8 cellular contexts compared by ENCODE assay signal in genomic region chr6:157054531-157054979, GRCh38.
DNase-seq lines count a peak whose midpoint lies in the region; ATAC-seq and TF ChIP-seq lines count a peak whose summit lies in the region.

No MANE protein-coding gene starts in this region.

- peak; percentile 81 for DNase-seq in GF-D8 (lab: John Stamatoyannopoulos, UW)
- peak; percentile 87 for DNase-seq in SKM-1 (lab: John Stamatoyannopoulos, UW; ENCODE audit: unreplicated experiment)
- DNase-seq in effector memory CD8-positive, alpha-beta T cell, result peak; percentile 37 to 44 (median 40)
- DNase-seq in vagina (ENCODE audit: extremely low spot score in 2 of 2), result no peak
- no peak for DNase-seq in smooth muscle cell (lab: John Stamatoyannopoulos, UW; ENCODE audit: unreplicated experiment)
- no peak for DNase-seq in brain microvascular endothelial cell
- DNase-seq in chondrocyte (ENCODE audit: low spot score), result no peak

- no peak overlapping the region for H3K4me3 ChIP-seq in vagina
- no peak overlapping the region for H3K4me3 ChIP-seq in smooth muscle cell
- H3K4me3 ChIP-seq in brain microvascular endothelial cell (ENCODE audit: low read depth, low read length), result no peak overlapping the region

- H3K36me3 ChIP-seq in vagina (no peaks in the 10 kb centered on the region), smooth muscle cell (ENCODE audit: low read depth) (no peaks in the 10 kb centered on the region), brain microvascular endothelial cell (replicated peaks) (no peaks in the 10 kb centered on the region)

- H3K79me2 ChIP-seq in smooth muscle cell (ENCODE audit: low read depth), result peaks cover 59% of the 10 kb centered on the region

- H3K9ac ChIP-seq in smooth muscle cell (ENCODE audit: low read depth), result no peak overlapping the region

- intact Hi-C loops in vagina (cut with DNase I), result no loop called here

- TF ChIP-seq POLR2A in vagina (IDR thresholded peaks at IDR 0.05), result no peak

- H3K9me3 ChIP-seq in vagina (no peaks in the 10 kb centered on the region), smooth muscle cell (replicated peaks; ENCODE audit: low read depth) (no peaks in the 10 kb centered on the region)

- no peak overlapping the region for H3K27ac ChIP-seq in vagina
- no peak overlapping the region for H3K27ac ChIP-seq in smooth muscle cell (ENCODE audit: low read depth)
- no peak overlapping the region for H3K27ac ChIP-seq in brain microvascular endothelial cell

- H4K20me1 ChIP-seq in smooth muscle cell (ENCODE audit: low read depth), result peaks cover 58% of the 10 kb centered on the region

- peak overlapping the region; percentile 90 to 95 for H3K27ac Mint-ChIP-seq in effector memory CD8-positive, alpha-beta T cell
- H3K27ac Mint-ChIP-seq in chondrocyte (ENCODE audit: unreplicated experiment), result no peak overlapping the region

- no peak overlapping the region for H2AFZ ChIP-seq in smooth muscle cell (ENCODE audit: low read depth)

- H3K4me1 Mint-ChIP-seq in effector memory CD8-positive, alpha-beta T cell (ENCODE audit: low read depth in 2 of 2), result peaks cover 32 to 45% of the 10 kb centered on the region in 2 donors
- H3K4me1 Mint-ChIP-seq in chondrocyte (ENCODE audit: low read depth), result peaks cover 15% of the 10 kb centered on the region

- TF ChIP-seq CTCF in vagina (IDR thresholded peaks at IDR 0.05) (no peak), smooth muscle cell (IDR thresholded peaks at IDR 0.05; ENCODE audit: borderline replicate concordance, insufficient read depth, poor library complexity, severe bottlenecking) (no peak), brain microvascular endothelial cell (IDR thresholded peaks at IDR 0.05; ENCODE audit: low read depth, low read length, missing control alignments) (no peak), chondrocyte (IDR thresholded peaks at IDR 0.05) (no peak)

- H3K27me3 Mint-ChIP-seq in effector memory CD8-positive, alpha-beta T cell, result no peaks in the 10 kb centered on the region
- no peaks in the 10 kb centered on the region for H3K27me3 Mint-ChIP-seq in chondrocyte (ENCODE audit: low read depth)

- peak overlapping the region; percentile 59 to 75 for H3K4me3 Mint-ChIP-seq in effector memory CD8-positive, alpha-beta T cell
- H3K4me3 Mint-ChIP-seq in chondrocyte (ENCODE audit: unreplicated experiment), result no peak overlapping the region

- H3F3A ChIP-seq in smooth muscle cell (ENCODE audit: low read depth), result no peaks in the 10 kb centered on the region

- ATAC-seq in HG02610 (IDR thresholded peaks at IDR 0.05; ENCODE audit: unreplicated experiment), result peak; percentile 85
- peak; percentile 96 for ATAC-seq in effector memory CD8-positive, alpha-beta T cell (replicated peaks)

- H3K4me1 ChIP-seq in vagina, result peaks cover 16% of the 10 kb centered on the region
- H3K4me1 ChIP-seq in smooth muscle cell (ENCODE audit: low read depth), result peaks cover 8% of the 10 kb centered on the region

- 96% methylated on average over 4 of the region's 4 CpGs for WGBS in smooth muscle cell (ENCODE audit: low lambda C conversion rate)

- in situ Hi-C loops in brain microvascular endothelial cell (cut with HindIII; ENCODE audit: low pct_ligation_motif_present, low sequenced_read_pairs), result no loop called here

- peaks cover 10% of the 10 kb centered on the region for H3K36me3 Mint-ChIP-seq in effector memory CD8-positive, alpha-beta T cell (ENCODE audit: insufficient read depth)
- no peaks in the 10 kb centered on the region for H3K36me3 Mint-ChIP-seq in chondrocyte (ENCODE audit: low read depth)

- no peaks in the 10 kb centered on the region for H3K9me3 Mint-ChIP-seq in effector memory CD8-positive, alpha-beta T cell
- no peaks in the 10 kb centered on the region for H3K9me3 Mint-ChIP-seq in chondrocyte (ENCODE audit: low read depth)

- H3K4me2 ChIP-seq in smooth muscle cell, result no peak overlapping the region

- H3K27me3 ChIP-seq in vagina (no peaks in the 10 kb centered on the region), smooth muscle cell (ENCODE audit: low read depth) (no peaks in the 10 kb centered on the region), brain microvascular endothelial cell (replicated peaks) (no peaks in the 10 kb centered on the region)

Comparison
In these comparisons a context has a peak if more than half of its experiments do, and no peak if none do; other contexts are left out.
1. DNase-seq: peak in GF-D8 (single experiment), SKM-1 (single experiment) and effector memory CD8-positive, alpha-beta T cell (3 of 3); none in vagina (0 of 2), smooth muscle cell (single experiment), brain microvascular endothelial cell (single experiment) and chondrocyte (single experiment).